31 cellular contexts compared by ENCODE assay signal in genomic region chr1:176090766-176091165, GRCh38.
"Had no signal": no experiment of that assay in that cellular context is flagged by ENCODE, and none has a peak within 500 bp of the region (broad histone marks: within the 10 kb centered on the region; RNA-seq: fewer than 3 reads in every experiment).

No MANE protein-coding gene starts in this region.

- H3K27me3 ChIP-seq: ascending aorta, cardiac muscle cell, Peyer's patch, SJSA1 had no signal

- H3K4me1 Mint-ChIP-seq: activated CD4-positive, alpha-beta T cell treated with anti-CD3 and anti-CD28 coated beads, Interleukin-2, amount 10 ng/mL, durations not matched to agents 24 days and 14 days; activated naive CD8-positive, alpha-beta T cell treated with anti-CD3 and anti-CD28 coated beads, Interleukin-2, amount 10 ng/mL, durations not matched to agents 7 days and 5 days had no signal

- H3K4me3 ChIP-seq: ascending aorta, cardiac muscle cell, Peyer's patch, SJSA1 had no signal

- H3K27ac Mint-ChIP-seq: activated CD4-positive, alpha-beta T cell treated with anti-CD3 and anti-CD28 coated beads, Interleukin-2, amount 10 ng/mL, durations not matched to agents 24 days and 14 days; activated CD8-positive, alpha-beta T cell treated with anti-CD3 and anti-CD28 coated beads for 36 hours; activated naive CD8-positive, alpha-beta T cell treated with anti-CD3 and anti-CD28 coated beads, Interleukin-2, amount 10 ng/mL, durations not matched to agents 7 days and 5 days; activated T-cell treated with anti-CD3 and anti-CD28 coated beads, Interleukin-2, amount 50 U/mL, for 24 hours; T-helper 1 cell treated with Interleukin-12 subunit alpha and Interleukin-12 subunit beta and Interleukin-4 antibody, amounts not matched to agents 30 μg/mL and 1 μg/mL, for 36 hours had no signal

- H3K4me1 ChIP-seq: ascending aorta, Peyer's patch, SJSA1 had no signal

- H3K36me3 ChIP-seq: ascending aorta, cardiac muscle cell, SJSA1 had no signal

- H3K9me3 ChIP-seq: Peyer's patch, SJSA1, SK-N-SH had no signal

- H3K4me3 Mint-ChIP-seq: activated CD4-positive, alpha-beta T cell treated with anti-CD3 and anti-CD28 coated beads, Interleukin-2, amount 10 ng/mL, durations not matched to agents 24 days and 14 days; activated CD8-positive, alpha-beta T cell treated with anti-CD3 and anti-CD28 coated beads for 36 hours; activated naive CD8-positive, alpha-beta T cell treated with anti-CD3 and anti-CD28 coated beads, Interleukin-2, amount 10 ng/mL, durations not matched to agents 7 days and 5 days; activated T-cell treated with anti-CD3 and anti-CD28 coated beads, Interleukin-2, amount 50 U/mL, for 24 hours; activated T-helper 1 cell treated with anti-CD3 and anti-CD28 coated beads, Interleukin-12 subunit alpha, Interleukin-12 subunit beta, Interleukin-2, Interleukin-4 antibody, amounts not matched to agents 30 ng/mL and 10 ng/mL and 1 ng/mL, durations not matched to agents 14 hours and 24 hours and 36 hours; T-helper 1 cell treated with Interleukin-12 subunit alpha and Interleukin-12 subunit beta and Interleukin-4 antibody, amounts not matched to agents 30 μg/mL and 1 μg/mL, for 36 hours had no signal

- DNase-seq: activated CD4-positive, alpha-beta T cell treated with anti-CD3 and anti-CD28 coated beads, Interleukin-2, amount 10 ng/mL, durations not matched to agents 24 days and 14 days; activated CD4-positive, alpha-beta T cell treated with anti-CD3 and anti-CD28 coated beads, Interleukin-2, amount 50 U/mL, for 4 hours; activated CD8-positive, alpha-beta T cell treated with anti-CD3 and anti-CD28 coated beads for 36 hours; activated effector memory CD4-positive, alpha-beta T cell treated with Interleukin-2 at 50 U/mL for 16 hours; activated naive CD4-positive, alpha-beta T cell treated with anti-CD3 and anti-CD28 coated beads, Interleukin-2, amount 50 U/mL, for 16 hours; activated naive CD8-positive, alpha-beta T cell treated with anti-CD3 and anti-CD28 coated beads, Interleukin-2, amount 10 ng/mL, durations not matched to agents 7 days and 5 days; activated T-cell treated with anti-CD3 and anti-CD28 coated beads, Interleukin-2, amount 50 U/mL, for 24 hours; amygdala; cerebellar nuclear complex; Kasumi-1; MM.1S; MV-4-11; NCI-H1092; NCI-H1436 treated with DMSO at 0.1 percent for 48 hours; NCI-H1694 treated with DMSO at 0.1 percent for 48 hours; NCI-H2029; NCI-H2171; NCI-H510A; NCI-H526; NCI-H748 treated with DMSO at 0.1 percent for 48 hours; NK-92 treated with Interleukin-12 subunit alpha and Interleukin-12 subunit beta, amount 100 ng/mL, for 24 hours; PC-3; Peyer's patch; RPMI8226; SHP77 treated with DMSO at 0.1 percent for 48 hours; SK-N-SH had no signal

- H3K4me2 ChIP-seq: SK-N-SH had no signal

- ATAC-seq: activated CD8-positive, alpha-beta T cell treated with anti-CD3 and anti-CD28 coated beads for 36 hours; PC-3 had no signal

- H3K27ac ChIP-seq: ascending aorta, cardiac muscle cell, Peyer's patch, SJSA1 had no signal

- H3K27me3 Mint-ChIP-seq: activated CD4-positive, alpha-beta T cell treated with anti-CD3 and anti-CD28 coated beads, Interleukin-2, amount 10 ng/mL, durations not matched to agents 24 days and 14 days; activated CD8-positive, alpha-beta T cell treated with anti-CD3 and anti-CD28 coated beads for 36 hours; activated naive CD8-positive, alpha-beta T cell treated with anti-CD3 and anti-CD28 coated beads, Interleukin-2, amount 10 ng/mL, durations not matched to agents 7 days and 5 days; activated T-cell treated with anti-CD3 and anti-CD28 coated beads, Interleukin-2, amount 50 U/mL, for 24 hours had no signal
